ENCODE assay signal across 17 cellular contexts in genomic region chr21:36516271-36516670, GRCh38. TPM values are rescaled to one million over a fixed set of nuclear protein-coding genes. Genes with fewer than 3 reads are reported as not detected.
A peak's percentile ranks its signal among the peaks of the same experiment; 100 is the strongest.
DNase-seq lines count a peak whose midpoint lies in the region; ATAC-seq, FAIRE-seq and TF ChIP-seq lines count a peak whose summit lies in the region.
"Had no signal": no experiment of that assay in that cellular context is flagged by ENCODE, and none has a peak within 500 bp of the region (broad histone marks: within the 10 kb centered on the region; RNA-seq: fewer than 3 reads in every experiment).

No MANE protein-coding gene starts in this region.

- H2AFZ ChIP-seq in OCI-LY3 (ENCODE audit: low read depth, low read length), result no peak overlapping the region
- H2AFZ ChIP-seq: GM23338 had no signal

- TF ChIP-seq CTCF in GM12865 (IDR thresholded peaks at IDR 0.05; ENCODE audit: insufficient read depth, low read depth, low read length, missing control alignments) (no peak), OCI-LY3 (IDR thresholded peaks at IDR 0.05; ENCODE audit: low read depth, low read length) (no peak)

- peak overlapping the region; percentile 29 for H3K4me2 ChIP-seq in OCI-LY3 (ENCODE audit: low read length)
- H3K4me2 ChIP-seq: A549, BLaER1, GM23338 had no signal

- peak overlapping the region; percentile 92 for H3K27ac ChIP-seq in OCI-LY3 (ENCODE audit: low read length)
- H3K27ac ChIP-seq: A549, BLaER1 had no signal

- no peaks in the 10 kb centered on the region for H3K27me3 ChIP-seq in OCI-LY3 (ENCODE audit: low read depth, low read length)
- H3K27me3 ChIP-seq: BLaER1 had no signal

- H3K36me3 ChIP-seq in OCI-LY3 (replicated peaks; ENCODE audit: low read depth, low read length), result peaks cover 30% of the 10 kb centered on the region
- H3K36me3 ChIP-seq: BLaER1 had no signal

- H3K79me2 ChIP-seq in OCI-LY3 (ENCODE audit: low read length), result peaks cover 13% of the 10 kb centered on the region

- peaks cover 15% of the 10 kb centered on the region; the same call in 1 of the 2 replicates for H3K9me3 ChIP-seq in OCI-LY3 (ENCODE audit: insufficient read depth, low read length)
- H3K9me3 ChIP-seq: A549, Caco-2 had no signal

- DNase-seq in GM12865 (ENCODE audit: low read depth) (peak; percentile 41), activated gamma-delta T cell (lab: John Stamatoyannopoulos, UW) (no peak), dermis blood vessel endothelial cell (no peak)
- DNase-seq in activated CD8-positive, alpha-beta memory T cell treated with anti-CD3 and anti-CD28 coated beads for 24 hours, result no peak
- DNase-seq: AML-193; Caco-2; CD8-positive, alpha-beta memory T cell; DND-41; GDM1; H7 had no signal

- H3K4me1 ChIP-seq in OCI-LY3 (ENCODE audit: low read length), result peaks cover 88% of the 10 kb centered on the region
- H3K4me1 ChIP-seq: A549, Caco-2 had no signal

- H4K20me1 ChIP-seq in OCI-LY3 (ENCODE audit: insufficient read depth, low read length), result no peaks in the 10 kb centered on the region
- H4K20me1 ChIP-seq: BLaER1 had no signal

- peak overlapping the region; percentile 47 for H3K9ac ChIP-seq in OCI-LY3 (ENCODE audit: low read length)
- H3K9ac ChIP-seq: BLaER1 had no signal

- FAIRE-seq in endometrium (lab: Jason Lieb, UNC), result peak; percentile 89
- FAIRE-seq: A549 had no signal

- H3K4me3 ChIP-seq in GM12865 (ENCODE audit: low read depth, low read length) (peak overlapping the region; percentile 7), OCI-LY3 (ENCODE audit: low read length) (no peak overlapping the region)
- H3K4me3 ChIP-seq: A549, BLaER1, GM23338 had no signal

- ATAC-seq in HG02970 (IDR thresholded peaks at IDR 0.05; ENCODE audit: low FRiP score, unreplicated experiment), result no peak
- ATAC-seq: A549, GM23338 had no signal

RNA-seq across cellular contexts. Expression of gene CLDN14, which starts 36.3 kb away (rescaled TPM):
- total RNA-seq in dermis blood vessel endothelial cell, result 0.09 and 0.34 TPM in 2 replicates
- total RNA-seq: Caco-2; CD8-positive, alpha-beta memory T cell; GM23338; H7; HT-29 had no signal
